ENCODE assay signal across 24 cellular contexts in genomic region chr13:29336356-29336755, GRCh38.
"Had no signal": no experiment of that assay in that cellular context is flagged by ENCODE, and none has a peak within 500 bp of the region (broad histone marks: within the 10 kb centered on the region; RNA-seq: fewer than 3 reads in every experiment).

No MANE protein-coding gene starts in this region.

- H3K36me3 ChIP-seq: colonic mucosa, esophagus muscularis mucosa, esophagus squamous epithelium, gastrocnemius medialis, gastroesophageal sphincter, heart left ventricle, heart right ventricle had no signal

- H3K4me1 ChIP-seq: colonic mucosa, esophagus muscularis mucosa, esophagus squamous epithelium, foreskin keratinocyte, gastrocnemius medialis, gastroesophageal sphincter, heart left ventricle, heart right ventricle had no signal

- H3K4me3 ChIP-seq: colonic mucosa, coronary artery, dorsolateral prefrontal cortex, esophagus muscularis mucosa, esophagus squamous epithelium, gastrocnemius medialis, gastroesophageal sphincter, heart left ventricle, heart right ventricle had no signal

- H3K9me3 ChIP-seq: colonic mucosa, esophagus muscularis mucosa, gastrocnemius medialis had no signal

- DNase-seq: colonic mucosa; cortex of kidney; dermis blood vessel endothelial cell; dorsolateral prefrontal cortex; effector CD4-positive, alpha-beta T cell; effector CD8-positive, alpha-beta T cell; effector memory CD4-positive, alpha-beta T cell; effector memory CD8-positive, alpha-beta T cell; endodermal cell; erythroblast; esophagus squamous epithelium; foreskin fibroblast; foreskin keratinocyte; foreskin melanocyte; gastrocnemius medialis; glutamatergic neuron; head of caudate nucleus; heart left ventricle; heart right ventricle had no signal

- H3K27ac ChIP-seq: colonic mucosa, coronary artery, dorsolateral prefrontal cortex, epithelial cell of prostate, esophagus muscularis mucosa, esophagus squamous epithelium, foreskin keratinocyte, gastrocnemius medialis, gastroesophageal sphincter, heart left ventricle, heart right ventricle had no signal

- H3K27me3 ChIP-seq: colonic mucosa, dorsolateral prefrontal cortex, esophagus muscularis mucosa, esophagus squamous epithelium, foreskin keratinocyte, gastrocnemius medialis, gastroesophageal sphincter, heart left ventricle, heart right ventricle had no signal

- ATAC-seq: effector memory CD8-positive, alpha-beta T cell; esophagus mucosa; foreskin keratinocyte; gastrocnemius medialis; gastroesophageal sphincter; heart left ventricle; heart right ventricle had no signal
